14 cellular contexts compared by ENCODE assay signal in genomic region chr4:152166567-152166966, GRCh38.
DNase-seq lines count a peak whose midpoint lies in the region; ATAC-seq and TF ChIP-seq lines count a peak whose summit lies in the region.
"Had no signal": no experiment of that assay in that cellular context is flagged by ENCODE, and none has a peak within 500 bp of the region (broad histone marks: within the 10 kb centered on the region; RNA-seq: fewer than 3 reads in every experiment).

No MANE protein-coding gene starts in this region.

- peaks cover 28% of the 10 kb centered on the region for H3K27me3 Mint-ChIP-seq in Calu3 (ENCODE audit: unreplicated experiment)
- H3K27me3 Mint-ChIP-seq: CD4-positive, alpha-beta T cell had no signal

- H3K4me3 Mint-ChIP-seq in Calu3 (ENCODE audit: low read depth, unreplicated experiment): no peak overlapping the region
- H3K4me3 Mint-ChIP-seq: activated naive CD8-positive, alpha-beta T cell treated with anti-CD3 and anti-CD28 coated beads, Interleukin-2, amount 10 ng/mL, durations not matched to agents 7 days and 5 days; CD4-positive, alpha-beta T cell; nephron had no signal

- CTCF ChIA-PET in Calu3 (lab: Charles Lee): no interaction called here

- ATAC-seq in HG02759 (IDR thresholded peaks at IDR 0.05; ENCODE audit: unreplicated experiment): no peak
- ATAC-seq: gastrocnemius medialis, Panc1 had no signal

- no peaks in the 10 kb centered on the region for H3K4me1 ChIP-seq in liver (ENCODE audit: control insufficient read depth in 4 of 4, insufficient read depth in 4 of 4, low read length in 3 of 4)
- H3K4me1 ChIP-seq: suprapubic skin had no signal

- DNase-seq in ELF-1 (ENCODE audit: low read depth, low spot score) (peak; percentile 49), HuH-7 (ENCODE audit: low spot score) (peak; percentile 6), brain microvascular endothelial cell (peak; percentile 5), epidermal melanocyte (ENCODE audit: insufficient read length, low spot score) (no peak), Calu3 (no peak)
- DNase-seq: activated naive CD8-positive, alpha-beta T cell treated with anti-CD3 and anti-CD28 coated beads, Interleukin-2, amount 10 ng/mL, durations not matched to agents 7 days and 5 days; CD4-positive, alpha-beta T cell; gastrocnemius medialis had no signal

- H3K9me3 Mint-ChIP-seq in Calu3 (ENCODE audit: low read depth, unreplicated experiment): no peaks in the 10 kb centered on the region
- H3K9me3 Mint-ChIP-seq: nephron had no signal

- no peak overlapping the region for H3K27ac Mint-ChIP-seq in Calu3 (ENCODE audit: unreplicated experiment)
- H3K27ac Mint-ChIP-seq: activated naive CD8-positive, alpha-beta T cell treated with anti-CD3 and anti-CD28 coated beads, Interleukin-2, amount 10 ng/mL, durations not matched to agents 7 days and 5 days; CD4-positive, alpha-beta T cell; nephron had no signal

- no peaks in the 10 kb centered on the region for H3K27me3 ChIP-seq in brain microvascular endothelial cell (replicated peaks)
- no peaks in the 10 kb centered on the region for H3K27me3 ChIP-seq in liver (ENCODE audit: control insufficient read depth in 4 of 4, insufficient read depth in 4 of 4, low read length in 3 of 4)
- H3K27me3 ChIP-seq: gastrocnemius medialis, suprapubic skin had no signal

- no peak overlapping the region for H3K9ac ChIP-seq in liver (ENCODE audit: low read depth in 1 of 2, low read length in 2 of 2)

- H3K4me3 ChIP-seq in brain microvascular endothelial cell (ENCODE audit: low read depth, low read length) (no peak overlapping the region), liver (ENCODE audit: low read depth in 1 of 3, low read length in 3 of 3) (no peak overlapping the region)
- H3K4me3 ChIP-seq: gastrocnemius medialis, skin epidermis, suprapubic skin had no signal

- 32% methylated on average over 6 of the region's 6 CpGs for WGBS in liver

- BruUV-seq in Calu3 (replicated peaks; lab: Mats Ljungman, UMichigan): no TSS peak

- H3K4me1 Mint-ChIP-seq in Calu3 (ENCODE audit: low read depth, unreplicated experiment): no peaks in the 10 kb centered on the region
- H3K4me1 Mint-ChIP-seq: activated naive CD8-positive, alpha-beta T cell treated with anti-CD3 and anti-CD28 coated beads, Interleukin-2, amount 10 ng/mL, durations not matched to agents 7 days and 5 days; nephron had no signal

- intact Hi-C loops in Calu3 (cut with micrococcal nuclease; ENCODE audit: unreplicated experiment): no loop called here

- H3K27ac ChIP-seq in brain microvascular endothelial cell (no peak overlapping the region), liver (ENCODE audit: low read depth in 1 of 2, low read length in 2 of 2) (no peak overlapping the region)
- H3K27ac ChIP-seq: gastrocnemius medialis, skin epidermis, suprapubic skin had no signal

- no peaks in the 10 kb centered on the region for H3K9me3 ChIP-seq in liver (ENCODE audit: control insufficient read depth in 4 of 4, low read length in 3 of 4)
- H3K9me3 ChIP-seq: gastrocnemius medialis, suprapubic skin had no signal

- H3K36me3 Mint-ChIP-seq in Calu3 (ENCODE audit: insufficient read depth, unreplicated experiment): no peaks in the 10 kb centered on the region
- H3K36me3 Mint-ChIP-seq: activated naive CD8-positive, alpha-beta T cell treated with anti-CD3 and anti-CD28 coated beads, Interleukin-2, amount 10 ng/mL, durations not matched to agents 7 days and 5 days had no signal

- TF ChIP-seq CTCF in brain microvascular endothelial cell (IDR thresholded peaks at IDR 0.05; ENCODE audit: low read depth, low read length, missing control alignments) (no peak), liver (IDR thresholded peaks at IDR 0.05; ENCODE audit: low read depth, low read length, missing input control) (no peak), Calu3 (IDR thresholded peaks at IDR 0.05; ENCODE audit: unreplicated experiment) (no peak)

- no peak for TF ChIP-seq RAD21 in liver (IDR thresholded peaks at IDR 0.05)

- in situ Hi-C loops in brain microvascular endothelial cell (cut with HindIII; ENCODE audit: low pct_ligation_motif_present, low sequenced_read_pairs): no loop called here

- no peaks in the 10 kb centered on the region for H3K36me3 ChIP-seq in brain microvascular endothelial cell (replicated peaks)
- no peaks in the 10 kb centered on the region for H3K36me3 ChIP-seq in liver (ENCODE audit: control insufficient read depth in 4 of 4, insufficient read depth in 3 of 4, low read depth in 1 of 4, low read length in 3 of 4)
- H3K36me3 ChIP-seq: gastrocnemius medialis, suprapubic skin had no signal

TF ChIP-seq in liver, 16 proteins besides CTCF, POLR2A, EP300 and RAD21:
- TF ChIP-seq, protein P1, sequence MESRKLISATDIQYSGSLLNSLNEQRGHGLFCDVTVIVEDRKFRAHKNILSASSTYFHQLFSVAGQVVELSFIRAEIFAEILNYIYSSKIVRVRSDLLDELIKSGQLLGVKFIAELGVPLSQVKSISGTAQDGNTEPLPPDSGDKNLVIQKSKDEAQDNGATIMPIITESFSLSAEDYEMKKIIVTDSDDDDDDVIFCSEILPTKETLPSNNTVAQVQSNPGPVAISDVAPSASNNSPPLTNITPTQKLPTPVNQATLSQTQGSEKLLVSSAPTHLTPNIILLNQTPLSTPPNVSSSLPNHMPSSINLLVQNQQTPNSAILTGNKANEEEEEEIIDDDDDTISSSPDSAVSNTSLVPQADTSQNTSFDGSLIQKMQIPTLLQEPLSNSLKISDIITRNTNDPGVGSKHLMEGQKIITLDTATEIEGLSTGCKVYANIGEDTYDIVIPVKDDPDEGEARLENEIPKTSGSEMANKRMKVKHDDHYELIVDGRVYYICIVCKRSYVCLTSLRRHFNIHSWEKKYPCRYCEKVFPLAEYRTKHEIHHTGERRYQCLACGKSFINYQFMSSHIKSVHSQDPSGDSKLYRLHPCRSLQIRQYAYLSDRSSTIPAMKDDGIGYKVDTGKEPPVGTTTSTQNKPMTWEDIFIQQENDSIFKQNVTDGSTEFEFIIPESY (IDR thresholded peaks at IDR 0.05): no peak
- peak; percentile 96 for TF ChIP-seq REST (IDR thresholded peaks at IDR 0.05)
TF ChIP-seq in liver: peak in this region for 1.

Comparison
In these comparisons a context has a peak if more than half of its experiments do, and no peak if none do; other contexts are left out.
1. DNase-seq: peak in ELF-1 (single experiment), HuH-7 (single experiment) and brain microvascular endothelial cell (single experiment); none in epidermal melanocyte (single experiment) and Calu3 (single experiment).